14 cellular contexts compared by ENCODE assay signal in genomic region chr4:78622253-78622979, GRCh38.
A peak's percentile ranks its signal among the peaks of the same experiment; 100 is the strongest.
DNase-seq lines count a peak whose midpoint lies in the region; ATAC-seq and TF ChIP-seq lines count a peak whose summit lies in the region.
"Had no signal": no experiment of that assay in that cellular context is flagged by ENCODE, and none has a peak within 500 bp of the region (broad histone marks: within the 10 kb centered on the region; RNA-seq: fewer than 3 reads in every experiment).

No MANE protein-coding gene starts in this region.

- H3K4me1 Mint-ChIP-seq in chondrocyte (ENCODE audit: low read depth): peaks cover 11% of the 10 kb centered on the region

- H3K27ac Mint-ChIP-seq in chondrocyte (ENCODE audit: unreplicated experiment): no peak overlapping the region
- H3K27ac Mint-ChIP-seq: activated CD4-positive, alpha-beta T cell treated with anti-CD3 and anti-CD28 coated beads, Interleukin-2, amount 10 ng/mL, durations not matched to agents 7 days and 5 days had no signal

- no peaks in the 10 kb centered on the region for H3K9me3 ChIP-seq in hepatocyte (ENCODE audit: low read depth)

- no peaks in the 10 kb centered on the region for H3K36me3 ChIP-seq in hepatocyte (replicated peaks; ENCODE audit: insufficient read depth, low read depth)

- no peaks in the 10 kb centered on the region for H3K27me3 Mint-ChIP-seq in chondrocyte (ENCODE audit: low read depth)
- H3K27me3 Mint-ChIP-seq: activated CD4-positive, alpha-beta T cell treated with anti-CD3 and anti-CD28 coated beads, Interleukin-2, amount 10 ng/mL, durations not matched to agents 7 days and 5 days; naive B cell had no signal

- peaks cover 25% of the 10 kb centered on the region for H3K4me1 ChIP-seq in hepatocyte (ENCODE audit: insufficient read depth)

- DNase-seq in A172 (ENCODE audit: low spot score) (peak; percentile 48), HS-5 (ENCODE audit: low read depth) (peak; percentile 42), astrocyte of the hippocampus (ENCODE audit: low read depth, low spot score) (peak; percentile 54), hepatocyte (ENCODE audit: low spot score) (peak; percentile 69), chondrocyte (ENCODE audit: low spot score) (no peak), DMS79 treated with DMSO at 0.1 percent for 48 hours (lab: John Stamatoyannopoulos, UW) (no peak)
- DNase-seq in stimulated activated CD4-positive, alpha-beta T cell treated with anti-CD3 and anti-CD28 coated beads, Interleukin-2, amount 100 ng/mL, for 24 hours: no peak
- DNase-seq: activated CD4-positive, alpha-beta T cell treated with anti-CD3 and anti-CD28 coated beads, Interleukin-2, amount 10 ng/mL, durations not matched to agents 7 days and 5 days; activated naive CD4-positive, alpha-beta T cell; dorsolateral prefrontal cortex; naive B cell; NCI-H510A treated with DMSO at 0.1 percent for 48 hours; stimulated activated CD8-positive, alpha-beta memory T cell treated with anti-CD3 and anti-CD28 coated beads, Interleukin-4, amount 100 ng/mL, for 48 hours had no signal

- H3K4me2 ChIP-seq in hepatocyte: peak overlapping the region; percentile 47

- TF ChIP-seq CTCF in hepatocyte (IDR thresholded peaks at IDR 0.05; ENCODE audit: poor library complexity): no peak
- no peak for TF ChIP-seq CTCF in chondrocyte (IDR thresholded peaks at IDR 0.05)

- no peaks in the 10 kb centered on the region for H3K9me2 ChIP-seq in hepatocyte (replicated peaks; ENCODE audit: insufficient read depth)

- peak overlapping the region; percentile 14 for H2AFZ ChIP-seq in hepatocyte

- H3K27me3 ChIP-seq in hepatocyte: no peaks in the 10 kb centered on the region
- H3K27me3 ChIP-seq: dorsolateral prefrontal cortex had no signal

- WGBS in hepatocyte (ENCODE audit: low lambda C conversion rate, missing lambda C conversion rate): 35% methylated on average over 6 of the region's 6 CpGs

- H3K36me3 Mint-ChIP-seq in chondrocyte (ENCODE audit: low read depth): no peaks in the 10 kb centered on the region
- H3K36me3 Mint-ChIP-seq: naive B cell had no signal

- no peak for ATAC-seq in HG03565 (IDR thresholded peaks at IDR 0.05; ENCODE audit: unreplicated experiment)

- H3K79me2 ChIP-seq in hepatocyte: no peaks in the 10 kb centered on the region

- no peak overlapping the region for H3K4me3 ChIP-seq in hepatocyte
- H3K4me3 ChIP-seq: dorsolateral prefrontal cortex had no signal

- H3K27ac ChIP-seq in hepatocyte: peak overlapping the region; percentile 80
- H3K27ac ChIP-seq: dorsolateral prefrontal cortex had no signal

- no peaks in the 10 kb centered on the region for H3K9me3 Mint-ChIP-seq in chondrocyte (ENCODE audit: low read depth)
- H3K9me3 Mint-ChIP-seq: activated CD4-positive, alpha-beta T cell treated with anti-CD3 and anti-CD28 coated beads, Interleukin-2, amount 10 ng/mL, durations not matched to agents 7 days and 5 days; naive B cell had no signal

- H3K4me3 Mint-ChIP-seq in chondrocyte (ENCODE audit: unreplicated experiment): no peak overlapping the region
- H3K4me3 Mint-ChIP-seq: activated CD4-positive, alpha-beta T cell treated with anti-CD3 and anti-CD28 coated beads, Interleukin-2, amount 10 ng/mL, durations not matched to agents 7 days and 5 days had no signal

- H4K20me1 ChIP-seq in hepatocyte (ENCODE audit: insufficient read depth, poor library complexity, severe bottlenecking): no peaks in the 10 kb centered on the region

Comparison
In these comparisons a context has a peak if more than half of its experiments do, and no peak if none do; other contexts are left out.
1. DNase-seq: peak in A172 (single experiment), HS-5 (single experiment), astrocyte of the hippocampus (single experiment) and hepatocyte (single experiment); none in chondrocyte (single experiment), DMS79 treated with DMSO at 0.1 percent for 48 hours (single experiment) and stimulated activated CD4-positive, alpha-beta T cell treated with anti-CD3 and anti-CD28 coated beads, Interleukin-2, amount 100 ng/mL, for 24 hours (0 of 2).